ENCODE assay signal across 9 cellular contexts in genomic region chr1:174966000-174966572, GRCh38. TPM values are rescaled to one million over a fixed set of nuclear protein-coding genes. Genes with fewer than 3 reads are reported as not detected.
DNase-seq lines count a peak whose midpoint lies in the region; ATAC-seq and TF ChIP-seq lines count a peak whose summit lies in the region.
"Had no signal": no experiment of that assay in that cellular context is flagged by ENCODE, and none has a peak within 500 bp of the region (broad histone marks: within the 10 kb centered on the region; RNA-seq: fewer than 3 reads in every experiment).

No MANE protein-coding gene starts in this region.

- H3F3A ChIP-seq in GM23338 (replicated peaks; ENCODE audit: low read depth) = no peaks in the 10 kb centered on the region

- H3K36me3 ChIP-seq in GM23338 (ENCODE audit: insufficient read depth) (peaks cover 22% of the 10 kb centered on the region; the same call in 1 of the 2 replicates), Peyer's patch (no peaks in the 10 kb centered on the region), rectal smooth muscle tissue (ENCODE audit: control insufficient read depth, insufficient read depth, low read length) (no peaks in the 10 kb centered on the region)

- no peaks in the 10 kb centered on the region for H3K27me3 ChIP-seq in GM23338 (ENCODE audit: insufficient read depth)
- H3K27me3 ChIP-seq in Peyer's patch = no peaks in the 10 kb centered on the region
- H3K27me3 ChIP-seq in rectal smooth muscle tissue (ENCODE audit: control insufficient read depth, insufficient read depth, low read length) = no peaks in the 10 kb centered on the region

- peaks cover 4% of the 10 kb centered on the region for H3K27me3 Mint-ChIP-seq in GM23338 (ENCODE audit: insufficient read depth, low read depth, poor library complexity)

- H3K4me3 ChIP-seq in GM23338 (no peak overlapping the region), Peyer's patch (peak overlapping the region in 3 of 4 donors; percentile 18 to 30 (median 24)), epithelial cell of esophagus (ENCODE audit: low read length) (peak overlapping the region; percentile 38), rectal smooth muscle tissue (ENCODE audit: low read length) (no peak overlapping the region)

- H3K9ac ChIP-seq in rectal smooth muscle tissue (ENCODE audit: low read length) = no peak overlapping the region

- H3K9me3 Mint-ChIP-seq in GM23338 = no peaks in the 10 kb centered on the region

- no peak for TF ChIP-seq CTCF in GM23338 (conservative IDR thresholded peaks at IDR 0.05; ENCODE audit: low read depth in 2 of 2)
- TF ChIP-seq CTCF in Peyer's patch (IDR thresholded peaks at IDR 0.05) = no peak
- TF ChIP-seq CTCF in epithelial cell of esophagus (IDR thresholded peaks at IDR 0.05; ENCODE audit: insufficient read depth, low read depth, low read length, missing control alignments) = no peak

- peaks cover 11% of the 10 kb centered on the region for H4K20me1 ChIP-seq in GM23338 (replicated peaks; ENCODE audit: insufficient read depth)

- no peak overlapping the region for H3K4me3 Mint-ChIP-seq in GM23338

- H3K79me2 ChIP-seq in GM23338 (replicated peaks; ENCODE audit: insufficient read depth) = 0 out of 2 replicates have a peak, but pooled peaks cover 9% of the 10 kb centered on the region

- DNase-seq in GM23338 (ENCODE audit: low spot score) (no peak), Peyer's patch (no peak), epithelial cell of esophagus (ENCODE audit: low read depth) (peak; percentile 82), midbrain (lab: John Stamatoyannopoulos, UW) (no peak), DMS153 treated with DMSO at 0.1 percent for 48 hours (lab: John Stamatoyannopoulos, UW; ENCODE audit: unreplicated experiment) (no peak)
- DNase-seq in stimulated activated CD4-positive, alpha-beta T cell treated with anti-CD3 and anti-CD28 coated beads, Interleukin-1b, Interleukin-23, amount 100 ng/mL, for 48 hours = no peak
- DNase-seq: NCI-H1105 treated with DMSO at 0.1 percent for 48 hours had no signal

- no peak overlapping the region for H3K4me2 ChIP-seq in GM23338

- H3K4me1 Mint-ChIP-seq in GM23338 = peaks cover 20% of the 10 kb centered on the region; the same call in 2 of the 3 replicates

- peak overlapping the region; percentile 90 for H3K27ac Mint-ChIP-seq in GM23338

- no peaks in the 10 kb centered on the region for H3K9me3 ChIP-seq in Peyer's patch

- ATAC-seq in GM23338 (no peak), GM21423 (IDR thresholded peaks at IDR 0.05; ENCODE audit: unreplicated experiment) (no peak)

- no peaks in the 10 kb centered on the region for H3K9me2 ChIP-seq in GM23338 (ENCODE audit: insufficient read depth)

- peak overlapping the region; percentile 72 for H3K27ac ChIP-seq in GM23338 (ENCODE audit: low read depth)
- peak overlapping the region; percentile 62 to 73 (median 66) for H3K27ac ChIP-seq in Peyer's patch
- peak overlapping the region; percentile 67 for H3K27ac ChIP-seq in rectal smooth muscle tissue (ENCODE audit: low read depth, low read length)

- TF ChIP-seq POLR2A in Peyer's patch (IDR thresholded peaks at IDR 0.05) = no peak

- no peak overlapping the region for H2AFZ ChIP-seq in GM23338

- H3K4me1 ChIP-seq in GM23338 (ENCODE audit: insufficient read depth) (peaks cover 11% of the 10 kb centered on the region; the same call in 1 of the 2 replicates), Peyer's patch (peaks cover 0 to 36% (median 16%) of the 10 kb centered on the region in 4 donors), rectal smooth muscle tissue (ENCODE audit: control insufficient read depth, insufficient read depth, low read length) (peaks cover 12% of the 10 kb centered on the region)

- peaks cover 24% of the 10 kb centered on the region for H3K36me3 Mint-ChIP-seq in GM23338 (ENCODE audit: low read depth)

TF ChIP-seq in GM23338, 12 proteins besides CTCF, POLR2A, EP300 and RAD21:
- no peak for TF ChIP-seq ZNF331 (CRISPR knock-in tag; IDR thresholded peaks at IDR 0.05; ENCODE audit: low read depth)
- no peak for TF ChIP-seq ETS1 (IDR thresholded peaks at IDR 0.05)
- TF ChIP-seq EZH2phosphoT487 (IDR thresholded peaks at IDR 0.05; ENCODE audit: unreplicated experiment) = no peak
- no peak for TF ChIP-seq POLR2AphosphoS5 (IDR thresholded peaks at IDR 0.05; ENCODE audit: low read depth)
- no peak for TF ChIP-seq NANOG (IDR thresholded peaks at IDR 0.05; ENCODE audit: borderline replicate concordance)
- TF ChIP-seq STAT1 (IDR thresholded peaks at IDR 0.05; ENCODE audit: unreplicated experiment) = no peak
- no peak for TF ChIP-seq JUNB (IDR thresholded peaks at IDR 0.05; ENCODE audit: unreplicated experiment)
- TF ChIP-seq EZH2 (IDR thresholded peaks at IDR 0.05; ENCODE audit: low read depth, unreplicated experiment) = no peak

RNA-seq across cellular contexts. Expression of gene CACYBP, which starts 33.7 kb away (rescaled TPM):
- total RNA-seq in GM23338 (2014; rRNA removed; shearing (Covaris generic)) = 186 and 209 TPM in 2 replicates
- polyA plus RNA-seq in GM23338 (2016; fragmentation: Nextera tagmentation; extraction: Ambion mirVana) = 331 and 453 TPM in 2 replicates
- 100 to 1,000 TPM in 2 of 4 donors, 10 to 100 TPM in 2; 15.3 to 139 (median 89.6) TPM for total RNA-seq in Peyer's patch

RNA-seq across cellular contexts. Expression of gene MRPS14, which starts 57.1 kb away (rescaled TPM):
- total RNA-seq in GM23338 (2014; rRNA removed; shearing (Covaris generic)) = 18.5 and 21.7 TPM in 2 replicates
- polyA plus RNA-seq in GM23338 (2016; fragmentation: Nextera tagmentation; extraction: Ambion mirVana) = 75.7 and 77.7 TPM in 2 replicates
- 10 to 100 TPM; 12.0 to 21.5 (median 15.8) TPM for total RNA-seq in Peyer's patch

Comparison
In these comparisons a context has a peak if more than half of its experiments do, and no peak if none do; other contexts are left out.
1. H3K4me3 ChIP-seq: peak in Peyer's patch (3 of 4) and epithelial cell of esophagus (single experiment); none in GM23338 (single experiment) and rectal smooth muscle tissue (single experiment).
2. Peak in every context shown above with its lines, with median percentiles within 50 percentile points of each other: H3K27ac ChIP-seq.